ENCODE assay signal across 16 cellular contexts in genomic region chr9:88216132-88216995, GRCh38.
"Had no signal": no experiment of that assay in that cellular context is flagged by ENCODE, and none has a peak within 500 bp of the region (broad histone marks: within the 10 kb centered on the region; RNA-seq: fewer than 3 reads in every experiment).

No MANE protein-coding gene starts in this region.

- H3K27ac Mint-ChIP-seq: activated CD4-positive, alpha-beta T cell treated with anti-CD3 and anti-CD28 coated beads, Interleukin-2, amount 10 ng/mL, durations not matched to agents 7 days and 5 days; activated CD8-positive, alpha-beta memory T cell treated with anti-CD3 and anti-CD28 coated beads, Interleukin-2, amount 10 ng/mL, durations not matched to agents 7 days and 5 days; activated CD8-positive, alpha-beta T cell treated with anti-CD3 and anti-CD28 coated beads for 36 hours; activated naive CD4-positive, alpha-beta T cell treated with anti-CD3 and anti-CD28 coated beads, Interleukin-2, amount 10 ng/mL, durations not matched to agents 7 days and 5 days; endodermal cell had no signal

- H3K4me1 ChIP-seq: prostate gland had no signal

- H3K4me3 ChIP-seq: heart right ventricle, prostate gland had no signal

- H3K4me1 Mint-ChIP-seq: activated CD4-positive, alpha-beta T cell treated with anti-CD3 and anti-CD28 coated beads, Interleukin-2, amount 10 ng/mL, durations not matched to agents 7 days and 5 days; activated CD8-positive, alpha-beta memory T cell treated with anti-CD3 and anti-CD28 coated beads, Interleukin-2, amount 10 ng/mL, durations not matched to agents 7 days and 5 days; activated naive CD4-positive, alpha-beta T cell treated with anti-CD3 and anti-CD28 coated beads, Interleukin-2, amount 10 ng/mL, durations not matched to agents 7 days and 5 days had no signal

- H3K36me3 ChIP-seq: heart right ventricle, prostate gland, WERI-Rb-1 had no signal

- ATAC-seq: activated CD8-positive, alpha-beta memory T cell treated with anti-CD3 and anti-CD28 coated beads, Interleukin-2, amount 10 ng/mL, durations not matched to agents 7 days and 5 days; activated CD8-positive, alpha-beta T cell treated with anti-CD3 and anti-CD28 coated beads for 36 hours; stimulated activated naive CD8-positive, alpha-beta T cell treated with anti-CD3 and anti-CD28 coated beads, Interleukin-15, Interleukin-2, amounts not matched to agents 100 U/mL and 50 U/mL, for 24 hours had no signal

- H3K27ac ChIP-seq: prostate gland, WERI-Rb-1 had no signal

- H3K9me3 ChIP-seq: prostate gland had no signal

- H3K4me3 Mint-ChIP-seq: activated CD4-positive, alpha-beta T cell treated with anti-CD3 and anti-CD28 coated beads, Interleukin-2, amount 10 ng/mL, durations not matched to agents 7 days and 5 days; activated CD8-positive, alpha-beta memory T cell treated with anti-CD3 and anti-CD28 coated beads, Interleukin-2, amount 10 ng/mL, durations not matched to agents 7 days and 5 days; activated CD8-positive, alpha-beta T cell treated with anti-CD3 and anti-CD28 coated beads for 36 hours; activated naive CD4-positive, alpha-beta T cell treated with anti-CD3 and anti-CD28 coated beads, Interleukin-2, amount 10 ng/mL, durations not matched to agents 7 days and 5 days; endodermal cell; neural crest cell had no signal

- DNase-seq: activated CD4-positive, alpha-beta T cell treated with anti-CD3 and anti-CD28 coated beads, Interleukin-2, amount 10 ng/mL, durations not matched to agents 7 days and 5 days; activated CD4-positive, CD25-positive, alpha-beta regulatory T cell treated with anti-CD3 and anti-CD28 coated beads, Interleukin-2, amount 50 U/mL, for 72 hours; activated CD8-positive, alpha-beta memory T cell treated with anti-CD3 and anti-CD28 coated beads, Interleukin-2, amount 10 ng/mL, durations not matched to agents 7 days and 5 days; activated CD8-positive, alpha-beta T cell treated with anti-CD3 and anti-CD28 coated beads for 36 hours; activated effector memory CD4-positive, alpha-beta T cell treated with anti-CD3 and anti-CD28 coated beads, Interleukin-2, amount 50 U/mL, for 16 hours; activated naive CD4-positive, alpha-beta T cell treated with anti-CD3 and anti-CD28 coated beads, Interleukin-2, amount 10 ng/mL, durations not matched to agents 7 days and 5 days; activated T-cell treated with anti-CD3 and anti-CD28 coated beads for 4 hours; cortex of kidney; endodermal cell; heart right ventricle; stimulated activated CD4-positive, alpha-beta T cell treated with anti-CD3 and anti-CD28 coated beads, Interleukin-4, amount 100 ng/mL, for 24 hours; stimulated activated naive CD8-positive, alpha-beta T cell treated with anti-CD3 and anti-CD28 coated beads, Interleukin-15, Interleukin-2, amounts not matched to agents 100 U/mL and 50 U/mL, for 24 hours; T-helper 1 cell; WERI-Rb-1 had no signal

- H3K36me3 Mint-ChIP-seq: activated CD8-positive, alpha-beta memory T cell treated with anti-CD3 and anti-CD28 coated beads, Interleukin-2, amount 10 ng/mL, durations not matched to agents 7 days and 5 days; activated naive CD4-positive, alpha-beta T cell treated with anti-CD3 and anti-CD28 coated beads, Interleukin-2, amount 10 ng/mL, durations not matched to agents 7 days and 5 days had no signal
